ENCODE assay signal across 8 cellular contexts in genomic region chr2:169573974-169574299, GRCh38.
DNase-seq lines count a peak whose midpoint lies in the region; ATAC-seq and TF ChIP-seq lines count a peak whose summit lies in the region.

No MANE protein-coding gene starts in this region.

- no peak overlapping the region for H3K9ac ChIP-seq in SK-N-MC (ENCODE audit: insufficient read length)

- no peak for DNase-seq in SK-N-MC (ENCODE audit: low read depth, low spot score)
- DNase-seq in foreskin fibroblast: no peak
- DNase-seq in NCI-H146 (lab: John Stamatoyannopoulos, UW): no peak
- no peak for DNase-seq in hepatic stellate cell (ENCODE audit: low spot score)
- DNase-seq in stimulated activated naive CD4-positive, alpha-beta T cell treated with Interleukin-2 at 50 U/mL for 16 hours (lab: John Stamatoyannopoulos, UW): no peak

- no peaks in the 10 kb centered on the region for H3K9me3 ChIP-seq in SK-N-MC (ENCODE audit: low read depth, low read length)

- peak overlapping the region; percentile 90 for H3K4me3 ChIP-seq in SK-N-MC
- H3K4me3 ChIP-seq in foreskin fibroblast (ENCODE audit: low read depth in 1 of 2, low read length in 2 of 2): peak overlapping the region; percentile 89 to 96
- peak overlapping the region; percentile 63 to 81 (median 69) for H3K4me3 ChIP-seq in skin epidermis

- no peak for TF ChIP-seq CTCF in foreskin fibroblast (IDR thresholded peaks at IDR 0.05; ENCODE audit: low read depth, low read length)

- H3K36me3 ChIP-seq in SK-N-MC (ENCODE audit: insufficient read depth, low read length): peaks cover 5% of the 10 kb centered on the region; the same call in 1 of the 2 replicates

- H3K27ac ChIP-seq in SK-N-MC: no peak overlapping the region
- H3K27ac ChIP-seq in skin epidermis: peak overlapping the region in 4 of 21 experiments; percentile 76 to 87 (median 80)

- ATAC-seq in GM21381 (IDR thresholded peaks at IDR 0.05; ENCODE audit: unreplicated experiment) (peak; percentile 6), HG02763 (IDR thresholded peaks at IDR 0.05; ENCODE audit: unreplicated experiment) (no peak)
